Comparison of ENCODE assay signal across 8 cellular contexts in genomic region chr9:128723352-128723865, GRCh38. TPM values are rescaled to one million over a fixed set of nuclear protein-coding genes. Genes with fewer than 3 reads are reported as not detected.
DNase-seq lines count a peak whose midpoint lies in the region; ATAC-seq and TF ChIP-seq lines count a peak whose summit lies in the region.

No MANE protein-coding gene starts in this region.

- H3K9me3 ChIP-seq in thyroid gland, result no peaks in the 10 kb centered on the region

- H3K4me1 ChIP-seq in thyroid gland, result peaks cover 8 to 16% of the 10 kb centered on the region in 2 donors

- POLR2A ChIA-PET in activated CD4-positive, alpha-beta T cell treated with anti-CD3 and anti-CD28 coated beads, Interleukin-2, amount 10 ng/mL, durations not matched to agents 7 days and 5 days (lab: Charles Lee), result no interaction called here

- no peaks in the 10 kb centered on the region for H3K9me3 Mint-ChIP-seq in activated CD4-positive, alpha-beta T cell treated with anti-CD3 and anti-CD28 coated beads, Interleukin-2, amount 10 ng/mL, durations not matched to agents 7 days and 5 days
- no peaks in the 10 kb centered on the region for H3K9me3 Mint-ChIP-seq in activated naive CD8-positive, alpha-beta T cell treated with anti-CD3 and anti-CD28 coated beads, Interleukin-2, amount 50 U/mL, for 24 hours

- intact Hi-C loops in thyroid gland (cut with DNase I), result loop anchor here (10.0 kb wide), 1 partner anchor 89 kb away; no protein-coding TSS in a partner anchor

- H3K27me3 Mint-ChIP-seq in activated CD4-positive, alpha-beta T cell treated with anti-CD3 and anti-CD28 coated beads, Interleukin-2, amount 10 ng/mL, durations not matched to agents 7 days and 5 days, result no peaks in the 10 kb centered on the region
- no peaks in the 10 kb centered on the region for H3K27me3 Mint-ChIP-seq in activated naive CD8-positive, alpha-beta T cell treated with anti-CD3 and anti-CD28 coated beads, Interleukin-2, amount 50 U/mL, for 24 hours

- 41 to 46% methylated on average over 7 of the region's 7 CpGs for WGBS in thyroid gland, 2 donors

- H3K4me3 ChIP-seq in kidney epithelial cell (ENCODE audit: low read depth, low read length) (peak overlapping the region; percentile 61), thyroid gland (replicated peaks in 1 of 3) (peak overlapping the region; percentile 47 to 62 (median 60))

- no peak for ATAC-seq in activated naive CD8-positive, alpha-beta T cell treated with anti-CD3 and anti-CD28 coated beads, Interleukin-2, amount 50 U/mL, for 24 hours
- no peak for ATAC-seq in GM21381 (IDR thresholded peaks at IDR 0.05; ENCODE audit: unreplicated experiment)

- H3K36me3 Mint-ChIP-seq in activated CD4-positive, alpha-beta T cell treated with anti-CD3 and anti-CD28 coated beads, Interleukin-2, amount 10 ng/mL, durations not matched to agents 7 days and 5 days (ENCODE audit: low read depth), result peaks cover 15% of the 10 kb centered on the region
- H3K36me3 Mint-ChIP-seq in activated naive CD8-positive, alpha-beta T cell treated with anti-CD3 and anti-CD28 coated beads, Interleukin-2, amount 50 U/mL, for 24 hours (ENCODE audit: low read depth), result no peaks in the 10 kb centered on the region

- peak overlapping the region; percentile 27 to 37 (median 27) for H3K27ac ChIP-seq in thyroid gland

- CTCF ChIA-PET in activated CD4-positive, alpha-beta T cell treated with anti-CD3 and anti-CD28 coated beads, Interleukin-2, amount 10 ng/mL, durations not matched to agents 7 days and 5 days (lab: Charles Lee), result interaction anchor here (1.3 to 1.8 kb wide), 2 partner anchors 9 to 22 kb away, joined by 5 to 11 read pairs; partner anchors contain the start of gene PKN3

- H3K27me3 ChIP-seq in kidney epithelial cell (ENCODE audit: control insufficient read depth, insufficient read depth, low read length) (no peaks in the 10 kb centered on the region), thyroid gland (no peaks in the 10 kb centered on the region)

- peak overlapping the region; percentile 94 for H3K27ac Mint-ChIP-seq in activated CD4-positive, alpha-beta T cell treated with anti-CD3 and anti-CD28 coated beads, Interleukin-2, amount 10 ng/mL, durations not matched to agents 7 days and 5 days
- H3K27ac Mint-ChIP-seq in activated naive CD8-positive, alpha-beta T cell treated with anti-CD3 and anti-CD28 coated beads, Interleukin-2, amount 50 U/mL, for 24 hours, result peak overlapping the region; percentile 88

- DNase-seq in activated CD4-positive, alpha-beta T cell treated with anti-CD3 and anti-CD28 coated beads, Interleukin-2, amount 10 ng/mL, durations not matched to agents 7 days and 5 days, result no peak
- no peak for DNase-seq in activated CD4-positive, alpha-beta T cell treated with anti-CD3 and anti-CD28 coated beads, Interleukin-2, amount 50 U/mL, for 4 hours
- DNase-seq in activated naive CD8-positive, alpha-beta T cell treated with anti-CD3 and anti-CD28 coated beads, Interleukin-2, amount 50 U/mL, for 24 hours, result no peak
- DNase-seq in kidney epithelial cell (ENCODE audit: low read depth), result no peak
- peak in 1 of 2 donors; percentile 2 for DNase-seq in thyroid gland
- DNase-seq in NCI-H2081 (lab: John Stamatoyannopoulos, UW), result no peak
- DNase-seq in NCI-H82 (lab: John Stamatoyannopoulos, UW), result no peak

- no peak for TF ChIP-seq CTCF in kidney epithelial cell (IDR thresholded peaks at IDR 0.05; ENCODE audit: insufficient read depth, low read length, poor library complexity, severe bottlenecking)
- no peak for TF ChIP-seq CTCF in thyroid gland (IDR thresholded peaks at IDR 0.05)

- peak overlapping the region; percentile 94 for H3K4me3 Mint-ChIP-seq in activated CD4-positive, alpha-beta T cell treated with anti-CD3 and anti-CD28 coated beads, Interleukin-2, amount 10 ng/mL, durations not matched to agents 7 days and 5 days
- peak overlapping the region; percentile 90 for H3K4me3 Mint-ChIP-seq in activated naive CD8-positive, alpha-beta T cell treated with anti-CD3 and anti-CD28 coated beads, Interleukin-2, amount 50 U/mL, for 24 hours

- no peak for TF ChIP-seq POLR2A in thyroid gland (IDR thresholded peaks at IDR 0.05)

- no peaks in the 10 kb centered on the region for H3K36me3 ChIP-seq in kidney epithelial cell (ENCODE audit: control insufficient read depth, insufficient read depth, low read length)
- H3K36me3 ChIP-seq in thyroid gland, result no peaks in the 10 kb centered on the region

- H3K4me1 Mint-ChIP-seq in activated CD4-positive, alpha-beta T cell treated with anti-CD3 and anti-CD28 coated beads, Interleukin-2, amount 10 ng/mL, durations not matched to agents 7 days and 5 days, result peaks cover 52% of the 10 kb centered on the region
- peaks cover 44% of the 10 kb centered on the region for H3K4me1 Mint-ChIP-seq in activated naive CD8-positive, alpha-beta T cell treated with anti-CD3 and anti-CD28 coated beads, Interleukin-2, amount 50 U/mL, for 24 hours

RNA-seq across cellular contexts. Expression of gene ZDHHC12, which starts 0.5 kb away (rescaled TPM):
- total RNA-seq in activated CD4-positive, alpha-beta T cell treated with anti-CD3 and anti-CD28 coated beads, Interleukin-2, amount 10 ng/mL, durations not matched to agents 7 days and 5 days, result 10 to 100 TPM; 86.3 to 91.5 TPM
- total RNA-seq in kidney epithelial cell, result 96.3 and 104 TPM in 2 replicates
- 10 to 100 TPM; 21.2 to 45.7 (median 33.7) TPM for total RNA-seq in thyroid gland

RNA-seq across cellular contexts. Expression of gene PKN3, which starts 21.1 kb away (rescaled TPM):
- total RNA-seq in activated CD4-positive, alpha-beta T cell treated with anti-CD3 and anti-CD28 coated beads, Interleukin-2, amount 10 ng/mL, durations not matched to agents 7 days and 5 days, result 1 to 10 TPM; 8.2 to 9.1 TPM
- total RNA-seq in kidney epithelial cell (4.6 and 9.5 TPM in 2 replicates), thyroid gland (1 to 10 TPM; 4.4 to 7.6 (median 6.4) TPM)

RNA-seq across cellular contexts. Expression of gene SET, which starts 34.4 kb away (rescaled TPM):
- 100 to 1,000 TPM; 476 to 482 TPM for total RNA-seq in activated CD4-positive, alpha-beta T cell treated with anti-CD3 and anti-CD28 coated beads, Interleukin-2, amount 10 ng/mL, durations not matched to agents 7 days and 5 days
- total RNA-seq in kidney epithelial cell (404 and 663 TPM in 2 replicates), thyroid gland (100 to 1,000 TPM; 173 to 217 (median 202) TPM)

RNA-seq across cellular contexts. Expression of gene ZER1, which starts 48.3 kb away (rescaled TPM):
- 10 to 100 TPM; 21.3 TPM for total RNA-seq in activated CD4-positive, alpha-beta T cell treated with anti-CD3 and anti-CD28 coated beads, Interleukin-2, amount 10 ng/mL, durations not matched to agents 7 days and 5 days
- total RNA-seq in kidney epithelial cell (24.2 and 49.8 TPM in 2 replicates), thyroid gland (100 to 1,000 TPM in 1 of 4 donors, 10 to 100 TPM in 3; 45.1 to 129 (median 70.2) TPM)
